In the genomic region with DNA sequence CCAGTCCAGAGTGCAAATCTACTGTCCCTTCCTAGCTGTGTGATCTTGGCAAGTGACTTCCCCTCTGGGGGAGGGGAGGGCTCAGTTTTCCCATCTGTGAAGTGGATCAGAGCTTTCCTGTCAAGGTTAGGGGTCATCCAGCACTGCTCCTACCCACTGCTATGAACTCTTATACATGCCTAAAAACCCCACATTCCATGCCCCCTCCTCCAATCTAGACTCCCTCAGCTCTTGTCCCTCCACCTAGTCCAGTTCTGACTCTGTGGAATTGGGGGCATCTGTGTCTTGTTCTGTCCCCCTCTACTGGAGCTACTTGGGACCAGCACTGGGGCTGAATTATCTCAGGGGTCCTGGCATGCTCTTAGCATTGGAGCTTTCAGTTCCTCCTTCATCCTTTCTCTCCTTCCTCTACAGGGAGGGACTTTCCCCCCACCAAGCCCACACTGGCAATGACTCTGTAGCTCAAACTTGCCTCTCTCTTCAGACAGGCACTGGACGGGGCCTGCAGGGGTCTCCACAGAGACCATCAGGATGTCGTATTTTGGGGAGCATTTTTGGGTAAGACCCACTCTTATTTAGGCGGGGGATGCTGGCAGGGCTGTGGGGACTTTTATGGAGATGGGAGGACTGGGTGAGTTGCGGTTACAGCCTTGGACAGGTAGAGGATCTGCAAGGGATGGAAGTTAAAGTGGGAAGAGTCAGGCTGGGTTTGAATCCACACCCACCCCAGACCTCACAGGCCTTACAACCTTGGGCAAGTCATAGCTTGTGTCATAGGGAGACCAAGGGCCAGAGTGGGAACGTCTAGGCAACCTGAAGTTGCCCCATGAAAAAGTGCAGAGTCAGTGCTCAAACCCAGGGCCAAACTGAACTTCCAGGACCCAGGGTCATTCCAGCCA, we compare ENCODE assay signal across 1 cellular context.
TF ChIP-seq lines count a peak whose summit lies in the region.

No MANE protein-coding gene starts in this region.

TF ChIP-seq in HepG2, 621 proteins besides CTCF, POLR2A, EP300 and RAD21:
- TF ChIP-seq, protein P1, sequence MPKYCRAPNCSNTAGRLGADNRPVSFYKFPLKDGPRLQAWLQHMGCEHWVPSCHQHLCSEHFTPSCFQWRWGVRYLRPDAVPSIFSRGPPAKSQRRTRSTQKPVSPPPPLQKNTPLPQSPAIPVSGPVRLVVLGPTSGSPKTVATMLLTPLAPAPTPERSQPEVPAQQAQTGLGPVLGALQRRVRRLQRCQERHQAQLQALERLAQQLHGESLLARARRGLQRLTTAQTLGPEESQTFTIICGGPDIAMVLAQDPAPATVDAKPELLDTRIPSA (CRISPR knock-in tag; IDR thresholded peaks at IDR 0.05; ENCODE audit: borderline replicate concordance): no peak
- TF ChIP-seq RBAK (CRISPR knock-in tag; IDR thresholded peaks at IDR 0.05) (no peak), ZNF629 (CRISPR knock-in tag; conservative IDR thresholded peaks at IDR 0.05) (peak; percentile 95), MYNN (CRISPR knock-in tag; IDR thresholded peaks at IDR 0.05; ENCODE audit: low read depth) (peak; percentile 92; the same call in 1 of the 2 replicates), ZMYM3 (CRISPR knock-in tag; IDR thresholded peaks at IDR 0.05) (peak; percentile 68)
- TF ChIP-seq, protein P2, sequence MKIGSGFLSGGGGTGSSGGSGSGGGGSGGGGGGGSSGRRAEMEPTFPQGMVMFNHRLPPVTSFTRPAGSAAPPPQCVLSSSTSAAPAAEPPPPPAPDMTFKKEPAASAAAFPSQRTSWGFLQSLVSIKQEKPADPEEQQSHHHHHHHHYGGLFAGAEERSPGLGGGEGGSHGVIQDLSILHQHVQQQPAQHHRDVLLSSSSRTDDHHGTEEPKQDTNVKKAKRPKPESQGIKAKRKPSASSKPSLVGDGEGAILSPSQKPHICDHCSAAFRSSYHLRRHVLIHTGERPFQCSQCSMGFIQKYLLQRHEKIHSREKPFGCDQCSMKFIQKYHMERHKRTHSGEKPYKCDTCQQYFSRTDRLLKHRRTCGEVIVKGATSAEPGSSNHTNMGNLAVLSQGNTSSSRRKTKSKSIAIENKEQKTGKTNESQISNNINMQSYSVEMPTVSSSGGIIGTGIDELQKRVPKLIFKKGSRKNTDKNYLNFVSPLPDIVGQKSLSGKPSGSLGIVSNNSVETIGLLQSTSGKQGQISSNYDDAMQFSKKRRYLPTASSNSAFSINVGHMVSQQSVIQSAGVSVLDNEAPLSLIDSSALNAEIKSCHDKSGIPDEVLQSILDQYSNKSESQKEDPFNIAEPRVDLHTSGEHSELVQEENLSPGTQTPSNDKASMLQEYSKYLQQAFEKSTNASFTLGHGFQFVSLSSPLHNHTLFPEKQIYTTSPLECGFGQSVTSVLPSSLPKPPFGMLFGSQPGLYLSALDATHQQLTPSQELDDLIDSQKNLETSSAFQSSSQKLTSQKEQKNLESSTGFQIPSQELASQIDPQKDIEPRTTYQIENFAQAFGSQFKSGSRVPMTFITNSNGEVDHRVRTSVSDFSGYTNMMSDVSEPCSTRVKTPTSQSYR (CRISPR knock-in tag; IDR thresholded peaks at IDR 0.05; ENCODE audit: borderline replicate concordance): 0 out of 2 replicates have a peak, but pooled peaks have one; percentile 26
- TF ChIP-seq, protein P3, sequence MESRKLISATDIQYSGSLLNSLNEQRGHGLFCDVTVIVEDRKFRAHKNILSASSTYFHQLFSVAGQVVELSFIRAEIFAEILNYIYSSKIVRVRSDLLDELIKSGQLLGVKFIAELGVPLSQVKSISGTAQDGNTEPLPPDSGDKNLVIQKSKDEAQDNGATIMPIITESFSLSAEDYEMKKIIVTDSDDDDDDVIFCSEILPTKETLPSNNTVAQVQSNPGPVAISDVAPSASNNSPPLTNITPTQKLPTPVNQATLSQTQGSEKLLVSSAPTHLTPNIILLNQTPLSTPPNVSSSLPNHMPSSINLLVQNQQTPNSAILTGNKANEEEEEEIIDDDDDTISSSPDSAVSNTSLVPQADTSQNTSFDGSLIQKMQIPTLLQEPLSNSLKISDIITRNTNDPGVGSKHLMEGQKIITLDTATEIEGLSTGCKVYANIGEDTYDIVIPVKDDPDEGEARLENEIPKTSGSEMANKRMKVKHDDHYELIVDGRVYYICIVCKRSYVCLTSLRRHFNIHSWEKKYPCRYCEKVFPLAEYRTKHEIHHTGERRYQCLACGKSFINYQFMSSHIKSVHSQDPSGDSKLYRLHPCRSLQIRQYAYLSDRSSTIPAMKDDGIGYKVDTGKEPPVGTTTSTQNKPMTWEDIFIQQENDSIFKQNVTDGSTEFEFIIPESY (CRISPR knock-in tag; IDR thresholded peaks at IDR 0.05): peak; percentile 62; the same call in 1 of the 2 replicates
TF ChIP-seq in HepG2: peak in this region for 5.
